In genomic region chr3:194285024-194285858, GRCh38 we compare ENCODE assay signal across 15 cellular contexts.
DNase-seq lines count a peak whose midpoint lies in the region; ATAC-seq, FAIRE-seq and TF ChIP-seq lines count a peak whose summit lies in the region.
"Had no signal": no experiment of that assay in that cellular context is flagged by ENCODE, and none has a peak within 500 bp of the region (broad histone marks: within the 10 kb centered on the region; RNA-seq: fewer than 3 reads in every experiment).

No MANE protein-coding gene starts in this region.

- intact Hi-C loops in K562 (cut with micrococcal nuclease): no loop called here
- intact Hi-C loops in upper lobe of right lung (cut with DNase I): no loop called here

- no peak overlapping the region for H3K4me2 ChIP-seq in K562 (ENCODE audit: insufficient read depth, low read length)

- H3K9me1 ChIP-seq in K562 (ENCODE audit: control insufficient read depth, insufficient read depth, low read length): no peaks in the 10 kb centered on the region

- TF ChIP-seq RAD21 in K562 (CRISPR knock-in tag; conservative IDR thresholded peaks at IDR 0.05 in 1 of 2, IDR thresholded peaks at IDR 0.05 in 1 of 2): no peak

- in situ Hi-C loops in K562 (cut with MboI): no loop called here

- H2AFZ ChIP-seq in K562 (ENCODE audit: low read depth, low read length): 0 out of 2 replicates have a peak overlapping the region, but pooled peaks have one; percentile 19

- DNase-seq in NCI-H226 (peak; percentile 66), K562 (ENCODE audit: extremely low read depth in 1 of 4, low spot score in 3 of 4) (no peak), foreskin keratinocyte (peak; percentile 34 to 60), upper lobe of right lung (peak; percentile 13), NCI-H187 (lab: John Stamatoyannopoulos, UW) (no peak), dermis blood vessel endothelial cell (no peak)
- DNase-seq in activated naive CD4-positive, alpha-beta T cell treated with anti-CD3 and anti-CD28 coated beads, Interleukin-2, amount 50 U/mL, for 16 hours: no peak
- DNase-seq: activated T-cell treated with anti-CD3 and anti-CD28 coated beads, Interleukin-2, amount 50 U/mL, for 4 hours; effector memory CD8-positive, alpha-beta T cell; heart right ventricle; left ventricle myocardium superior; naive thymus-derived CD4-positive, alpha-beta T cell; NCI-H1417; right cardiac atrium had no signal

- CTCF ChIA-PET in K562 (lab: Yijun Ruan, JAX; ENCODE audit: low intra/inter-chr PET ratio): no interaction called here

- H3K9me3 ChIP-seq in K562 (replicated peaks; ENCODE audit: control insufficient read depth, insufficient read depth, low read depth, low read length) (no peaks in the 10 kb centered on the region), upper lobe of right lung (no peaks in the 10 kb centered on the region)

- POLR2A ChIA-PET in K562 (lab: Yijun Ruan, JAX): interaction anchor here (0.6 to 0.8 kb wide), 3 partner anchors 10 to 22 kb away, joined by 3 read pairs; no protein-coding TSS in a partner anchor

- H3K27ac ChIP-seq in K562 (ENCODE audit: extremely low read depth, low read depth, low read length) (no peak overlapping the region), foreskin keratinocyte (no peak overlapping the region), upper lobe of right lung (no peak overlapping the region)
- H3K27ac ChIP-seq: heart right ventricle had no signal

- BruUV-seq in K562 (replicated peaks; lab: Mats Ljungman, UMichigan): no TSS peak

- FAIRE-seq in K562 (lab: Jason Lieb, UNC): no peak

- no peaks in the 10 kb centered on the region for H4K20me1 ChIP-seq in K562 (replicated peaks; ENCODE audit: control insufficient read depth, insufficient read depth, low read length)

- H3K4me3 ChIP-seq in K562: no peak overlapping the region
- no peak overlapping the region for H3K4me3 ChIP-seq in upper lobe of right lung
- H3K4me3 ChIP-seq: heart right ventricle had no signal

- H3K27me3 ChIP-seq in K562 (ENCODE audit: control insufficient read depth in 2 of 2, insufficient read depth in 2 of 2, low read length in 2 of 2): no peaks in the 10 kb centered on the region
- peaks cover 10% of the 10 kb centered on the region for H3K27me3 ChIP-seq in foreskin keratinocyte
- no peaks in the 10 kb centered on the region for H3K27me3 ChIP-seq in upper lobe of right lung

- 57% methylated on average over 16 of the region's 16 CpGs for WGBS in K562 (ENCODE audit: insufficient coverage, low coverage, missing lambda C conversion rate)

- TF ChIP-seq EP300 in K562 (IDR thresholded peaks at IDR 0.05; ENCODE audit: low read length): no peak

- TF ChIP-seq CTCF in K562 (IDR thresholded peaks at IDR 0.05 in 2 of 3, conservative IDR thresholded peaks at IDR 0.05 in 1 of 3; ENCODE audit: insufficient read depth in 2 of 3, low read depth in 1 of 3, low read length in 3 of 3) (no peak), foreskin keratinocyte (conservative IDR thresholded peaks at IDR 0.05) (no peak), upper lobe of right lung (IDR thresholded peaks at IDR 0.05) (no peak)

- TF ChIP-seq POLR2A in K562 (conservative IDR thresholded peaks at IDR 0.05): no peak

- no peaks in the 10 kb centered on the region for H3K36me3 ChIP-seq in K562 (ENCODE audit: control insufficient read depth, insufficient read depth, low read length)
- no peaks in the 10 kb centered on the region for H3K36me3 ChIP-seq in upper lobe of right lung
- H3K36me3 ChIP-seq: heart right ventricle had no signal

- ATAC-seq in K562 (no peak; the same call in 2 of the 3 replicates), foreskin keratinocyte (peak; percentile 61), upper lobe of right lung (no peak)
- ATAC-seq: activated T-cell treated with anti-CD3 and anti-CD28 coated beads, Interleukin-2, amount 50 U/mL, for 4 hours; effector memory CD8-positive, alpha-beta T cell; left ventricle myocardium superior; naive thymus-derived CD4-positive, alpha-beta T cell; stimulated activated memory B cell treated with anti-CD40 and anti-IgM and Interleukin-4, amounts not matched to agents 10 μg/mL and 1 μg/mL and 100 μg/mL, for 72 hours had no signal

- H3K4me1 ChIP-seq in K562 (replicated peaks in 1 of 2; ENCODE audit: control insufficient read depth in 2 of 2, insufficient read depth in 2 of 2, low read length in 2 of 2) (peaks cover 0 to 3% of the 10 kb centered on the region in 2 experiments; a peak in 2 of 5 replicates), foreskin keratinocyte (no peaks in the 10 kb centered on the region), upper lobe of right lung (peaks cover 8% of the 10 kb centered on the region)

- H3K79me2 ChIP-seq in K562 (ENCODE audit: control insufficient read depth, insufficient read depth, low read length): no peaks in the 10 kb centered on the region

- no peak overlapping the region for H3K9ac ChIP-seq in K562 (ENCODE audit: insufficient read depth in 1 of 2, low read depth in 2 of 2, low read length in 2 of 2)

TF ChIP-seq in K562, 482 proteins besides CTCF, POLR2A, EP300 and RAD21 (continues in another document):
- TF ChIP-seq ZNF274 (IDR thresholded peaks at IDR 0.05; ENCODE audit: borderline replicate concordance, low read depth, low read length) (no peak), ZNF174 (CRISPR knock-in tag; IDR thresholded peaks at IDR 0.05) (no peak), ZFP30 (CRISPR knock-in tag; IDR thresholded peaks at IDR 0.05; ENCODE audit: borderline replicate concordance) (no peak), ZSCAN32 (CRISPR knock-in tag; IDR thresholded peaks at IDR 0.05) (no peak), ZNF518B (CRISPR knock-in tag; IDR thresholded peaks at IDR 0.05) (no peak), ETV1 (tag; conservative IDR thresholded peaks at IDR 0.05; ENCODE audit: low read depth) (no peak), HDAC2 (IDR thresholded peaks at IDR 0.05) (no peak), ATF7 (IDR thresholded peaks at IDR 0.05) (no peak), ZNF224 (CRISPR knock-in tag; IDR thresholded peaks at IDR 0.05) (no peak), ZNF217 (CRISPR knock-in tag; IDR thresholded peaks at IDR 0.05) (no peak), ZBTB34 (CRISPR knock-in tag; IDR thresholded peaks at IDR 0.05) (no peak), EGR1 (conservative IDR thresholded peaks at IDR 0.05) (peak; percentile 69), BCOR (IDR thresholded peaks at IDR 0.05) (no peak)
- TF ChIP-seq, protein P1, sequence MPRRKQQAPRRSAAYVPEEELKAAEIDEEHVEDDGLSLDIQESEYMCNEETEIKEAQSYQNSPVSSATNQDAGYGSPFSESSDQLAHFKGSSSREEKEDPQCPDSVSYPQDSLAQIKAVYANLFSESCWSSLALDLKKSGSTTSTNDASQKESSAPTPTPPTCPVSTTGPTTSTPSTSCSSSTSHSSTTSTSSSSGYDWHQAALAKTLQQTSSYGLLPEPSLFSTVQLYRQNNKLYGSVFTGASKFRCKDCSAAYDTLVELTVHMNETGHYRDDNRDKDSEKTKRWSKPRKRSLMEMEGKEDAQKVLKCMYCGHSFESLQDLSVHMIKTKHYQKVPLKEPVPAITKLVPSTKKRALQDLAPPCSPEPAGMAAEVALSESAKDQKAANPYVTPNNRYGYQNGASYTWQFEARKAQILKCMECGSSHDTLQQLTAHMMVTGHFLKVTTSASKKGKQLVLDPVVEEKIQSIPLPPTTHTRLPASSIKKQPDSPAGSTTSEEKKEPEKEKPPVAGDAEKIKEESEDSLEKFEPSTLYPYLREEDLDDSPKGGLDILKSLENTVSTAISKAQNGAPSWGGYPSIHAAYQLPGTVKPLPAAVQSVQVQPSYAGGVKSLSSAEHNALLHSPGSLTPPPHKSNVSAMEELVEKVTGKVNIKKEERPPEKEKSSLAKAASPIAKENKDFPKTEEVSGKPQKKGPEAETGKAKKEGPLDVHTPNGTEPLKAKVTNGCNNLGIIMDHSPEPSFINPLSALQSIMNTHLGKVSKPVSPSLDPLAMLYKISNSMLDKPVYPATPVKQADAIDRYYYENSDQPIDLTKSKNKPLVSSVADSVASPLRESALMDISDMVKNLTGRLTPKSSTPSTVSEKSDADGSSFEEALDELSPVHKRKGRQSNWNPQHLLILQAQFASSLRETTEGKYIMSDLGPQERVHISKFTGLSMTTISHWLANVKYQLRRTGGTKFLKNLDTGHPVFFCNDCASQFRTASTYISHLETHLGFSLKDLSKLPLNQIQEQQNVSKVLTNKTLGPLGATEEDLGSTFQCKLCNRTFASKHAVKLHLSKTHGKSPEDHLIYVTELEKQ (CRISPR knock-in tag; IDR thresholded peaks at IDR 0.05): no peak

Comparison
In these comparisons a context has a peak if more than half of its experiments do, and no peak if none do; other contexts are left out.
1. DNase-seq: peak in NCI-H226 (single experiment), foreskin keratinocyte (2 of 2) and upper lobe of right lung (single experiment); none in K562 (0 of 4), NCI-H187 (0 of 2), dermis blood vessel endothelial cell (single experiment) and activated naive CD4-positive, alpha-beta T cell treated with anti-CD3 and anti-CD28 coated beads, Interleukin-2, amount 50 U/mL, for 16 hours (single experiment).